In the genomic region with DNA sequence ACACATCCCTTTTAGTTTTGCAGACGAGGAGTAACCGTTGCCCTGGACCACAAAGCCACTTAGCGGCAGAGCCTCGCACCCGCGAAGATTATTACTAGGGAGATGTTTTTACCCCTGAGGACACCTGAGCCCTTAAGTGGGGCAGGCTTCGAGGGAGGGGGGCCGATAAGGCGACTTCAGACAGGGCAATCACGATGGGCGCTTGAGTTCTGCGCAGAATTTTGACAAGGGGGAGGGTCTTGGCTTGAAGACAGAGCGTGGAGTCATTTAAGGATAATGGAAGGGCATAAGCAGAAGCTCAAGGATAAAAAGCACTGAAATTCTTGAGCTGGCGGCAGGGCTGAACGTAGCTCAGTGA, we compare ENCODE assay signal across 8 cellular contexts. TPM values are rescaled to one million over a fixed set of nuclear protein-coding genes. Genes with fewer than 3 reads are reported as not detected.
DNase-seq lines count a peak whose midpoint lies in the region; ATAC-seq and TF ChIP-seq lines count a peak whose summit lies in the region.

No MANE protein-coding gene starts in this region.

- peak overlapping the region; percentile 94 for H3K4me3 Mint-ChIP-seq in activated CD4-positive, alpha-beta memory T cell treated with anti-CD3 and anti-CD28 coated beads for 36 hours
- peak overlapping the region; percentile 99 for H3K4me3 Mint-ChIP-seq in nephron progenitor cell

- intact Hi-C loops in activated CD4-positive, alpha-beta memory T cell treated with anti-CD3 and anti-CD28 coated beads for 36 hours (cut with micrococcal nuclease) = loop anchor here (1.0 to 5.0 kb wide), 8 partner anchors 55 to 1749 kb away; a partner anchor contains a TSS

- H3K9me3 ChIP-seq in esophagus (ENCODE audit: control insufficient read depth in 2 of 2, insufficient read depth in 1 of 2, low read depth in 1 of 2, low read length in 1 of 2) = no peaks in the 10 kb centered on the region

- H3K27ac Mint-ChIP-seq in activated CD4-positive, alpha-beta memory T cell treated with anti-CD3 and anti-CD28 coated beads for 36 hours = peak overlapping the region; percentile 86
- H3K27ac Mint-ChIP-seq in nephron progenitor cell = peak overlapping the region; percentile 92

- peaks cover 3% of the 10 kb centered on the region for H3K27me3 Mint-ChIP-seq in activated CD4-positive, alpha-beta memory T cell treated with anti-CD3 and anti-CD28 coated beads for 36 hours
- H3K27me3 Mint-ChIP-seq in nephron progenitor cell (ENCODE audit: low read depth, poor library complexity) = no peaks in the 10 kb centered on the region

- H3K4me1 ChIP-seq in esophagus (ENCODE audit: control insufficient read depth in 2 of 2, insufficient read depth in 2 of 2, low read length in 1 of 2) = peaks cover 0 to 2% of the 10 kb centered on the region in 2 donors

- DNase-seq in DMS153 (lab: John Stamatoyannopoulos, UW) (peak; percentile 35), NAMALWA (ENCODE audit: low spot score) (peak; percentile 13), nephron progenitor cell (peak; percentile 8), medulla oblongata (ENCODE audit: extremely low spot score) (no peak), kidney glomerular epithelial cell (lab: John Stamatoyannopoulos, UW) (no peak)
- peak; percentile 56 for DNase-seq in activated CD4-positive, alpha-beta memory T cell treated with anti-CD3 and anti-CD28 coated beads for 36 hours

- TF ChIP-seq CTCF in nephron progenitor cell (IDR thresholded peaks at IDR 0.05) = no peak

- no peaks in the 10 kb centered on the region for H3K9me3 Mint-ChIP-seq in activated CD4-positive, alpha-beta memory T cell treated with anti-CD3 and anti-CD28 coated beads for 36 hours
- H3K9me3 Mint-ChIP-seq in nephron progenitor cell = no peaks in the 10 kb centered on the region

- peaks cover 11% of the 10 kb centered on the region for H3K36me3 Mint-ChIP-seq in activated CD4-positive, alpha-beta memory T cell treated with anti-CD3 and anti-CD28 coated beads for 36 hours
- peaks cover 22% of the 10 kb centered on the region for H3K36me3 Mint-ChIP-seq in nephron progenitor cell (ENCODE audit: low read depth)

- POLR2A ChIA-PET in activated CD4-positive, alpha-beta memory T cell treated with anti-CD3 and anti-CD28 coated beads for 36 hours (lab: Charles Lee) = interaction anchor here (1.1 to 1.3 kb wide), 3 partner anchors 57 to 103 kb away, joined by 3 to 7 read pairs (median 3); a partner anchor contains a TSS

- CTCF ChIA-PET in activated CD4-positive, alpha-beta memory T cell treated with anti-CD3 and anti-CD28 coated beads for 36 hours (lab: Charles Lee) = interaction anchor here (1.3 to 1.8 kb wide), 2 partner anchors 55 to 58 kb away, joined by 7 to 9 read pairs; no protein-coding TSS in a partner anchor

- no peaks in the 10 kb centered on the region for H3K36me3 ChIP-seq in esophagus (ENCODE audit: control insufficient read depth in 2 of 2, insufficient read depth in 2 of 2, low read length in 1 of 2)

- peak overlapping the region; percentile 93 to 98 for H3K27ac ChIP-seq in esophagus (ENCODE audit: low read depth in 2 of 2, low read length in 1 of 2)

- H3K27me3 ChIP-seq in esophagus (ENCODE audit: control insufficient read depth in 1 of 2, insufficient read depth in 2 of 2, low read length in 2 of 2) = no peaks in the 10 kb centered on the region

- ATAC-seq in GM21528 (IDR thresholded peaks at IDR 0.05; ENCODE audit: low FRiP score, unreplicated experiment) = peak; percentile 24

- 1% methylated on average over 15 of the region's 15 CpGs for WGBS in esophagus, 2 donors

- H3K4me1 Mint-ChIP-seq in activated CD4-positive, alpha-beta memory T cell treated with anti-CD3 and anti-CD28 coated beads for 36 hours (ENCODE audit: low read depth) = peaks cover 28% of the 10 kb centered on the region
- H3K4me1 Mint-ChIP-seq in nephron progenitor cell = peaks cover 40% of the 10 kb centered on the region

- peak overlapping the region; percentile 67 to 80 for H3K4me3 ChIP-seq in esophagus (ENCODE audit: low read depth in 1 of 2, low read length in 2 of 2)

RNA-seq across cellular contexts. Expression of a gene that starts 0.6 kb away (rescaled TPM):
- total RNA-seq in activated CD4-positive, alpha-beta memory T cell treated with anti-CD3 and anti-CD28 coated beads for 36 hours = 10 to 100 TPM; 37.2 to 39.4 TPM
- polyA plus RNA-seq in esophagus = 1 to 10 TPM; 3.6 to 5.6 TPM

RNA-seq across cellular contexts. Expression of a gene that starts 56.5 kb away (rescaled TPM):
- 1 to 10 TPM; 1.3 to 1.6 TPM for total RNA-seq in activated CD4-positive, alpha-beta memory T cell treated with anti-CD3 and anti-CD28 coated beads for 36 hours
- 10 to 100 TPM; 10.8 to 11.6 TPM for polyA plus RNA-seq in esophagus

Comparison
In these comparisons a context has a peak if more than half of its experiments do, and no peak if none do; other contexts are left out.
1. DNase-seq: peak in DMS153 (single experiment), NAMALWA (single experiment), activated CD4-positive, alpha-beta memory T cell treated with anti-CD3 and anti-CD28 coated beads for 36 hours (single experiment) and nephron progenitor cell (single experiment); none in medulla oblongata (single experiment) and kidney glomerular epithelial cell (single experiment).